Comparison of ENCODE assay signal across 7 cellular contexts in the genomic region with DNA sequence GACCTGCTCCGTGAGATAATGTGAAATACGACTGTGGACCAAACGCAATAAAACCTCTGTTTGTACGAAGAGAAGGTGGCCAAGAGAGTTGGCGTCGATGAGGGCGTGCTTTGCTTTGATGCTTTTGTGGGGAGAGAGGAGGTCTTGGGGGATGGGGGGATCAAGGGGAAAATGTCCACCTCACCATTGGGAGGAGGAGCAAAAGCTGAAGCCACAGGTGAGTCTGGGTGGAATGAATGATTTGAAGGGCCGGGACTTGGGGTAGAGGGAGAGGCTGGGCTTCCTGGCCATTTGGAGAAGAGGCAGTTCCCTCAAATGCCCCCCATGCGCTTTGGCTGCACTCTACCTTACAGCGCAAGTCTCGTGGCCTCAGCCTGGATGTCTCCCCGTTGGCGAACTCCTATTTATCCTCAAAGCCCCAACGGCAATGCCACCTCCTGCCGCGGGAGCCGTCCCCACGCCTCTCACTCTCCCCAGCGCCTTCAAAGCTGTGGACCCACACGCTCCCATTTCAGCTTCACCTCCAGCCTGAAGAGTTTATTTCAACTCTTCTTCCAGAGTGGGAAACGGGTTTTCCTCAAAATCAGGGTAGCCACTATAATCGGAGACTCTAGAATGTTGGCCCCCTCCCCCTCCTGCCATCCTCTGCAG. TPM values are rescaled to one million over a fixed set of nuclear protein-coding genes. Genes with fewer than 3 reads are reported as not detected.
A peak's percentile ranks its signal among the peaks of the same experiment; 100 is the strongest.
DNase-seq lines count a peak whose midpoint lies in the region; ATAC-seq and TF ChIP-seq lines count a peak whose summit lies in the region.

No MANE protein-coding gene starts in this region.

- H3K4me1 ChIP-seq in H9 (ENCODE audit: insufficient read depth, low read length) (no peaks in the 10 kb centered on the region), SJSA1 (replicated peaks) (peaks cover 48% of the 10 kb centered on the region), esophagus squamous epithelium (peaks cover 33 to 64% (median 39%) of the 10 kb centered on the region in 3 donors), skeletal muscle tissue (ENCODE audit: control insufficient read depth in 3 of 3, insufficient read depth in 3 of 3, low read length in 3 of 3) (peaks cover 33 to 43% (median 36%) of the 10 kb centered on the region in 3 donors)

- no peak for ATAC-seq in HG03175 (IDR thresholded peaks at IDR 0.05; ENCODE audit: unreplicated experiment)

- no peak overlapping the region for H2BK5ac ChIP-seq in H9 (ENCODE audit: insufficient read length, low read length)

- H2BK12ac ChIP-seq in H9 (ENCODE audit: insufficient read length, low read depth, low read length), result no peak overlapping the region

- H3K4me3 ChIP-seq in SJSA1 (peak overlapping the region; percentile 30; the same call in 1 of the 2 replicates), esophagus squamous epithelium (peak overlapping the region in 3 of 4 donors; percentile 53 to 74 (median 65)), skeletal muscle tissue (ENCODE audit: low read length in 3 of 3) (peak overlapping the region; percentile 58 to 83 (median 74))

- no peaks in the 10 kb centered on the region for H3K79me1 ChIP-seq in H9 (ENCODE audit: insufficient read depth, low read depth, low read length, poor library complexity, severe bottlenecking)

- H3K27ac Mint-ChIP-seq in H9, result peak overlapping the region in 2 of 3 experiments; percentile 62 to 97; a peak in 5 of 7 replicates

- H3K27ac ChIP-seq in H9 (ENCODE audit: insufficient read length, low read depth, low read length) (no peak overlapping the region), SJSA1 (no peak overlapping the region), esophagus squamous epithelium (peak overlapping the region; percentile 5 to 83 (median 82)), skeletal muscle tissue (ENCODE audit: low read depth, low read length) (peak overlapping the region; percentile 40)

- H2BK120ac ChIP-seq in H9 (ENCODE audit: low read depth, low read length, poor library complexity, severe bottlenecking), result no peak overlapping the region

- intact Hi-C loops in esophagus squamous epithelium (cut with DNase I), result no loop called here

- no peaks in the 10 kb centered on the region for H3K9me3 ChIP-seq in H9 (ENCODE audit: control insufficient read depth, low read depth, low read length)
- H3K9me3 ChIP-seq in SJSA1 (replicated peaks), result no peaks in the 10 kb centered on the region
- no peaks in the 10 kb centered on the region for H3K9me3 ChIP-seq in esophagus squamous epithelium
- H3K9me3 ChIP-seq in skeletal muscle tissue (ENCODE audit: control insufficient read depth in 3 of 3, low read length in 3 of 3), result no peaks in the 10 kb centered on the region

- no peak for TF ChIP-seq CTCF in H9 (conservative IDR thresholded peaks at IDR 0.05)
- TF ChIP-seq CTCF in esophagus squamous epithelium (IDR thresholded peaks at IDR 0.05), result peak in 1 of 6 experiments; percentile 2

- peaks cover 9% of the 10 kb centered on the region for H3K23me2 ChIP-seq in H9 (ENCODE audit: insufficient read length, low read depth, low read length, poor library complexity, severe bottlenecking)

- no peaks in the 10 kb centered on the region for H3K79me2 ChIP-seq in H9 (ENCODE audit: insufficient read depth, low read length)

- H4K91ac ChIP-seq in H9 (ENCODE audit: insufficient read length, low read depth, low read length), result no peak overlapping the region

- H3K23ac ChIP-seq in H9 (ENCODE audit: insufficient read length, low read depth, low read length), result no peak overlapping the region

- DNase-seq in H9 (peak; percentile 43), SJSA1 (ENCODE audit: low read depth in 1 of 2, low spot score in 2 of 2) (no peak), esophagus squamous epithelium (lab: John Stamatoyannopoulos, UW) (no peak), middle frontal gyrus (ENCODE audit: extremely low spot score, low spot score) (no peak), DMS79 treated with DMSO at 0.1 percent for 48 hours (lab: John Stamatoyannopoulos, UW) (no peak)

- no peak overlapping the region for H2AK5ac ChIP-seq in H9 (ENCODE audit: insufficient read length, low read length)

- no peak overlapping the region for H3K4ac ChIP-seq in H9 (ENCODE audit: low read depth, low read length)

- no peak overlapping the region for H4K8ac ChIP-seq in H9 (replicated peaks; ENCODE audit: insufficient read length, low read depth, low read length)

- peaks cover 13 to 25% of the 10 kb centered on the region in 2 experiments for H3K4me1 Mint-ChIP-seq in H9

- H3K9me3 Mint-ChIP-seq in H9, result no peaks in the 10 kb centered on the region

- H2AFZ ChIP-seq in H9 (ENCODE audit: low read length), result no peak overlapping the region

- H3T11ph ChIP-seq in H9 (ENCODE audit: low read length), result no peak overlapping the region

- H3K4me3 Mint-ChIP-seq in H9, result peak overlapping the region; percentile 82 to 93

- H3K4me2 ChIP-seq in H9 (ENCODE audit: insufficient read depth, insufficient read length, low read length), result peak overlapping the region; percentile 69

- H3K36me3 ChIP-seq in SJSA1, result peaks cover 47% of the 10 kb centered on the region
- H3K36me3 ChIP-seq in esophagus squamous epithelium, result peaks cover 13 to 37% (median 17%) of the 10 kb centered on the region in 3 donors
- H3K36me3 ChIP-seq in skeletal muscle tissue (ENCODE audit: control insufficient read depth in 3 of 3, insufficient read depth in 3 of 3, low read length in 3 of 3), result no peaks in the 10 kb centered on the region

- H4K20me1 ChIP-seq in H9 (ENCODE audit: control insufficient read depth, insufficient read depth, insufficient read length), result no peaks in the 10 kb centered on the region

- TF ChIP-seq POLR2A in esophagus squamous epithelium (IDR thresholded peaks at IDR 0.05), result no peak

- H3K27me3 Mint-ChIP-seq in H9 (ENCODE audit: low read depth), result peaks cover 3% of the 10 kb centered on the region; the same call in 1 of the 2 replicates

- H3K56ac ChIP-seq in H9 (ENCODE audit: insufficient read length, low read depth, low read length), result no peak overlapping the region

- peaks cover 24 to 49% (median 38%) of the 10 kb centered on the region in 3 experiments for H3K36me3 Mint-ChIP-seq in H9 (ENCODE audit: insufficient read depth in 1 of 3, low read depth in 3 of 3)

- H2BK15ac ChIP-seq in H9 (ENCODE audit: low read depth, low read length), result no peak overlapping the region

- H3K9ac ChIP-seq in H9 (ENCODE audit: extremely low read depth, insufficient read length, low read length) (no peak overlapping the region), skeletal muscle tissue (ENCODE audit: low read depth in 1 of 3, low read length in 3 of 3) (peak overlapping the region in 2 of 3 donors; percentile 68 to 72)

- no CpG with 5 or more reads among the region's 22 CpGs for whole genome bisulfite sequencing in H9 (ENCODE audit: extremely low coverage, insufficient read length, low lambda C conversion rate)
- 54 to 59% methylated on average over 19 of the region's 22 CpGs for WGBS in esophagus squamous epithelium, 2 donors

- no peak overlapping the region for H4K5ac ChIP-seq in H9 (ENCODE audit: insufficient read length, low read depth, low read length)

- no peak overlapping the region for H2BK20ac ChIP-seq in H9 (ENCODE audit: low read depth, low read length, poor library complexity, severe bottlenecking)

- no peak overlapping the region for H3K14ac ChIP-seq in H9 (ENCODE audit: insufficient read depth, low read length)

- H3K27me3 ChIP-seq in H9 (ENCODE audit: insufficient read depth, low read length) (no peaks in the 10 kb centered on the region), SJSA1 (replicated peaks) (no peaks in the 10 kb centered on the region), esophagus squamous epithelium (peaks cover 0 to 14% (median 0%) of the 10 kb centered on the region in 4 donors), skeletal muscle tissue (ENCODE audit: control insufficient read depth in 3 of 3, insufficient read depth in 3 of 3, low read length in 3 of 3) (no peaks in the 10 kb centered on the region)

- H3K18ac ChIP-seq in H9 (ENCODE audit: insufficient read length, low read depth, low read length), result no peak overlapping the region

RNA-seq across cellular contexts. Expression of a gene that starts 0.8 kb away (rescaled TPM):
- total RNA-seq in H9 (2021) (28.3 and 34.6 TPM in 2 replicates), esophagus squamous epithelium (10 to 100 TPM; 12.6 to 24.4 (median 18.7) TPM), skeletal muscle tissue (6.8 TPM)
- total RNA-seq in SJSA1 (2014; rRNA removed; shearing (Covaris generic)), result 0.82 and 3.9 TPM in 2 replicates

RNA-seq across cellular contexts. Expression of a gene that starts 12.7 kb away (rescaled TPM):
- total RNA-seq in H9 (2021) (524 and 529 TPM in 2 replicates), esophagus squamous epithelium (100 to 1,000 TPM in 2 of 4 donors, 10 to 100 TPM in 2; 79.0 to 125 (median 105) TPM), skeletal muscle tissue (40.2 TPM)
- 403 and 441 TPM in 2 replicates for total RNA-seq in SJSA1 (2014; rRNA removed; shearing (Covaris generic))

RNA-seq across cellular contexts. Expression of a gene that starts 17.8 kb away (rescaled TPM):
- total RNA-seq in H9 (2021) (not detected in 2 replicates), esophagus squamous epithelium (not detected), skeletal muscle tissue (not detected)
- total RNA-seq in SJSA1 (2014; rRNA removed; shearing (Covaris generic)), result not detected in 2 replicates

RNA-seq across cellular contexts. Expression of a gene that starts 18.2 kb away (rescaled TPM):
- 169 and 171 TPM in 2 replicates for total RNA-seq in H9 (2021)
- total RNA-seq in SJSA1 (2014; rRNA removed; shearing (Covaris generic)), result 122 and 131 TPM in 2 replicates
- 100 to 1,000 TPM; 101 to 182 (median 146) TPM for total RNA-seq in esophagus squamous epithelium
- 25.6 TPM for total RNA-seq in skeletal muscle tissue

RNA-seq across cellular contexts. Expression of a gene that starts 27.8 kb away (rescaled TPM):
- total RNA-seq in H9 (2021), result 35.0 and 39.8 TPM in 2 replicates
- total RNA-seq in SJSA1 (2014; rRNA removed; shearing (Covaris generic)), result 0.03 TPM in 1 of 2 replicates, not detected in the other
- total RNA-seq in esophagus squamous epithelium, result 10 to 100 TPM in 3 of 4 donors, 1 to 10 TPM in 1; 8.2 to 39.3 (median 12.5) TPM
- 8.9 TPM for total RNA-seq in skeletal muscle tissue

Comparison
In these comparisons a context has a peak if more than half of its experiments do, and no peak if none do; other contexts are left out.
1. H3K27ac ChIP-seq: peak in esophagus squamous epithelium (4 of 4) and skeletal muscle tissue (single experiment); none in H9 (single experiment) and SJSA1 (single experiment).
2. Peak in every context shown above with its lines, with median percentiles within 50 percentile points of each other: H3K4me3 ChIP-seq.